1 cellular context compared by ENCODE assay signal in the genomic region with DNA sequence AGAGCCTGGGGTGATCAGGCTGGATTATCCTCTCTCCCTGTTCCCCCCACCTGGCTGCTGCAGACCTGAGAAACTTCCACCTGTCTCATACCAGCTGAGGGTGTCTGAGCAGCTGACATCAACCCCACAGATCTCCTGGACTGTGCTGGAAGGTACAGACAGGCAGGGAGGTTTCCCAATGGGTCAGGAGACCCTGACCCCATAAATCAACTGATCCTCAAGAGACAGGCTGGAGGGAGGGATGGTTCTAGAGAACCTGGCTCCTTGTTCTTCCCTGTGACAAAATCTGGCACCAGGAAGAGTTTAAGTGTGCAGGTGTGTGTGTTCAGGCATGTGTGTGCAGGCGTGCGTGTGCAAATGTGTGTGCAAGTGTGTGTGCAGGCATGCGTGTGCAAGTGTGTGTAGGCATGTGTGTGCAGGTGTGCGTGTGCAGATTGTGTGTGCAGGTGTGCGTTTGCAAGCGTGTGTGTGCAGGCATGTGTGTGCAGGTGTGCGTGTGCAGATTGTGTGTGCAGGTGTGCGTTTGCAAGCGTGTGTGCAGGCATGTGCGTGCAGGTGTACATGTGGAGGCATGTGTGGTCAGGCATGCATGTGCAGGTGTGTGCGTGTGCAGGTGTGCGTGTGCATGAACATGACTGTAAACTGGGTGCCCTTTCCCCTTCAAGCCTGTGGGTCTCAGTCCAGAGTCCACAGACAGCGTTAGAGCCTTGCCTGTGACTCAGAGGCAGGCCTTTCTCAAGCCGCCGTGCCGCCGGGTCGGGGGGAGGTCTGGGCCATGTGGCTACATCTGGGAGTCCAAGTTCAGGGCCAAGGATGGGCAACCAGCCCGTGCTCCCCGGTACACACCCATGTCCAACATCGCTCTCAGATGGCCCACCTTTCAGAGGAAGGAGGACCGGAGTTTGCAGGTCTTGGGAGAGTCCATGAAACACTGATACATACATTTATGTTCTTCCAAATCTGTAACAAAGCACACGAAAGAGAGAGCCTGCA.
TF ChIP-seq lines count a peak whose summit lies in the region.

No MANE protein-coding gene starts in this region.

TF ChIP-seq in GM23338, 12 proteins besides CTCF, POLR2A, EP300 and RAD21 (continued from another document):
- no peak for TF ChIP-seq ZNF462 (CRISPR knock-in tag; IDR thresholded peaks at IDR 0.05)
- TF ChIP-seq POLR2AphosphoS5 (IDR thresholded peaks at IDR 0.05; ENCODE audit: low read depth), result no peak
- TF ChIP-seq EZH2phosphoT487 (IDR thresholded peaks at IDR 0.05; ENCODE audit: unreplicated experiment), result no peak
